Comparison of ENCODE assay signal across 2 cellular contexts in the genomic region with DNA sequence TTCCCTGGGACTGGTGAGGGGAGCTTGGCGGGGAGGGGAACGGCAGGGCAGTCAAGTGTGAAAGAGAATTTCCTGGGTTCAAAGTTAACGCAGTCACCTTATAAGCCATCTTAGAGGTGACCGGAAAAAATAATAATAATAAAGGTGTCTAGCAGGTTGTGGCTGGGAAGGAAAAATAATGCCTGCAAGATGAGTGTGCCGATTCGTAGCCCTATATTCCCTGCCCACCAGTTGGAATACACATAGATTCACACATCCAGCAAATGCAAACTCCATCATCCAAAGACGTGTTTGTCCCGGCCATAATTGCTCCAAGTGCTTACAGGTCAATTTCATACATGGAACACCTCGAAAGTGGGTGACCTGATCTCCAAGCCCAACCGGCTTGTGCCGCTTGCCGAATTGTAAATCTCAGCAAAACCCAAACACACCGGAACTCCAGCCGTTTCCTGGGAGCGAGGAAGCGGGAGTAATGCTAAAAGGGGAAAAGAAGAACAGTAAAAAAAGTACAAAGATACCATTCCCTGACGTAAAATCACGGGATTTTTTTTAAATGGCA.
A peak's percentile ranks its signal among the peaks of the same experiment; 100 is the strongest.
TF ChIP-seq lines count a peak whose summit lies in the region.

No MANE protein-coding gene starts in this region.

TF ChIP-seq in IMR-90, 13 proteins besides CTCF, POLR2A, EP300 and RAD21:
- TF ChIP-seq BHLHE40 (IDR thresholded peaks at IDR 0.05; ENCODE audit: low read depth, low read length): no peak
- TF ChIP-seq MAFK (IDR thresholded peaks at IDR 0.05; ENCODE audit: low read depth, low read length): no peak
- no peak for TF ChIP-seq NFE2L2 (IDR thresholded peaks at IDR 0.05; ENCODE audit: low read depth, low read length)
- TF ChIP-seq, protein P1, sequence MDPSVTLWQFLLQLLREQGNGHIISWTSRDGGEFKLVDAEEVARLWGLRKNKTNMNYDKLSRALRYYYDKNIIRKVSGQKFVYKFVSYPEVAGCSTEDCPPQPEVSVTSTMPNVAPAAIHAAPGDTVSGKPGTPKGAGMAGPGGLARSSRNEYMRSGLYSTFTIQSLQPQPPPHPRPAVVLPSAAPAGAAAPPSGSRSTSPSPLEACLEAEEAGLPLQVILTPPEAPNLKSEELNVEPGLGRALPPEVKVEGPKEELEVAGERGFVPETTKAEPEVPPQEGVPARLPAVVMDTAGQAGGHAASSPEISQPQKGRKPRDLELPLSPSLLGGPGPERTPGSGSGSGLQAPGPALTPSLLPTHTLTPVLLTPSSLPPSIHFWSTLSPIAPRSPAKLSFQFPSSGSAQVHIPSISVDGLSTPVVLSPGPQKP (IDR thresholded peaks at IDR 0.05; ENCODE audit: borderline replicate concordance, low read depth, low read length): no peak
- no peak for TF ChIP-seq SMC3 (IDR thresholded peaks at IDR 0.05; ENCODE audit: low read depth, low read length)
- TF ChIP-seq, protein P2, sequence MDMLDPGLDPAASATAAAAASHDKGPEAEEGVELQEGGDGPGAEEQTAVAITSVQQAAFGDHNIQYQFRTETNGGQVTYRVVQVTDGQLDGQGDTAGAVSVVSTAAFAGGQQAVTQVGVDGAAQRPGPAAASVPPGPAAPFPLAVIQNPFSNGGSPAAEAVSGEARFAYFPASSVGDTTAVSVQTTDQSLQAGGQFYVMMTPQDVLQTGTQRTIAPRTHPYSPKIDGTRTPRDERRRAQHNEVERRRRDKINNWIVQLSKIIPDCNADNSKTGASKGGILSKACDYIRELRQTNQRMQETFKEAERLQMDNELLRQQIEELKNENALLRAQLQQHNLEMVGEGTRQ (IDR thresholded peaks at IDR 0.05; ENCODE audit: low read depth, low read length): no peak
- TF ChIP-seq RFX5 (IDR thresholded peaks at IDR 0.05; ENCODE audit: low read depth, low read length): no peak
- no peak for TF ChIP-seq MAZ (IDR thresholded peaks at IDR 0.05; ENCODE audit: borderline replicate concordance, low read depth, low read length)
- TF ChIP-seq FOS (IDR thresholded peaks at IDR 0.05; ENCODE audit: low read depth, low read length): no peak
- TF ChIP-seq CHD1 (IDR thresholded peaks at IDR 0.05; ENCODE audit: low read depth, low read length): no peak
- no peak for TF ChIP-seq MXI1 (IDR thresholded peaks at IDR 0.05; ENCODE audit: borderline replicate concordance, low read depth, low read length)
- no peak for TF ChIP-seq RCOR1 (IDR thresholded peaks at IDR 0.05; ENCODE audit: insufficient replicate concordance, low read length)
- no peak for TF ChIP-seq CEBPB (IDR thresholded peaks at IDR 0.05; ENCODE audit: low read depth, low read length)

TF ChIP-seq in H1, 55 proteins besides CTCF, POLR2A, EP300 and RAD21:
- TF ChIP-seq TAF7 (optimal IDR thresholded peaks at IDR 0.05; ENCODE audit: borderline replicate concordance, low read depth, low read length) (no peak), YY1 (IDR thresholded peaks at IDR 0.05; ENCODE audit: low read depth, low read length) (no peak), SIN3A (conservative IDR thresholded peaks at IDR 0.05 in 1 of 2, IDR thresholded peaks at IDR 0.05 in 1 of 2; ENCODE audit: low read depth in 1 of 2, low read length in 2 of 2) (0 out of 4 replicates have a peak, but pooled peaks of 1 of the 2 experiments have one; percentile 3), HDAC2 (IDR thresholded peaks at IDR 0.05; ENCODE audit: borderline replicate concordance in 1 of 2, low read depth in 2 of 2, low read length in 2 of 2) (no peak), BACH1 (IDR thresholded peaks at IDR 0.05; ENCODE audit: low read length) (no peak), RFX5 (IDR thresholded peaks at IDR 0.05; ENCODE audit: borderline replicate concordance, low read depth, low read length) (no peak), JUND (IDR thresholded peaks at IDR 0.05; ENCODE audit: low read length) (no peak), BRCA1 (IDR thresholded peaks at IDR 0.05; ENCODE audit: low read depth, low read length) (no peak), POLR2AphosphoS5 (IDR thresholded peaks at IDR 0.05; ENCODE audit: low read depth, low read length) (0 out of 2 replicates have a peak, but pooled peaks have one; percentile 31), EZH2 (IDR thresholded peaks at IDR 0.05; ENCODE audit: low read depth, low read length, severe bottlenecking) (no peak), SAP30 (IDR thresholded peaks at IDR 0.05; ENCODE audit: insufficient read depth, insufficient replicate concordance, low read length) (no peak)
- TF ChIP-seq, protein P3, sequence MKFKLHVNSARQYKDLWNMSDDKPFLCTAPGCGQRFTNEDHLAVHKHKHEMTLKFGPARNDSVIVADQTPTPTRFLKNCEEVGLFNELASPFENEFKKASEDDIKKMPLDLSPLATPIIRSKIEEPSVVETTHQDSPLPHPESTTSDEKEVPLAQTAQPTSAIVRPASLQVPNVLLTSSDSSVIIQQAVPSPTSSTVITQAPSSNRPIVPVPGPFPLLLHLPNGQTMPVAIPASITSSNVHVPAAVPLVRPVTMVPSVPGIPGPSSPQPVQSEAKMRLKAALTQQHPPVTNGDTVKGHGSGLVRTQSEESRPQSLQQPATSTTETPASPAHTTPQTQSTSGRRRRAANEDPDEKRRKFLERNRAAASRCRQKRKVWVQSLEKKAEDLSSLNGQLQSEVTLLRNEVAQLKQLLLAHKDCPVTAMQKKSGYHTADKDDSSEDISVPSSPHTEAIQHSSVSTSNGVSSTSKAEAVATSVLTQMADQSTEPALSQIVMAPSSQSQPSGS (IDR thresholded peaks at IDR 0.05; ENCODE audit: low read length): no peak
